1 cellular context compared by ENCODE assay signal in the genomic region with DNA sequence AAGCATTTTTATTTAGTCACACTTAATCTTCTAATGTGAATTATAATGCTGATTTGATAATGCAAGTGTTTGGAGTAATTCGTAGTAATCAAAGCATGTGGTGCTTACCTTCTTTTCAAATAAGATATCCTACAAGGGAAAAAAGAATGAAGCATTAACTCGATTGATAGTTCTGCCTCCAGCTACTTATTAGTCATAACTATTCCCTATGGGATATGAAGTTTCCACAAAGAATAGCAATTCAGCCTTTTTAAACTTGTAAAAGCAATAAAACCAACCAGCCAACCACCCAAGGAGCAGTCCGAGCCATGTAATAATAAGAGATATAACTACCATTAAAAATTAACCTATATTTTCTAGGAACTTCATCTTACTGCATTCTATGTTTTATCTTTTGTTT.
TF ChIP-seq lines count a peak whose summit lies in the region.

No MANE protein-coding gene starts in this region.

TF ChIP-seq in HepG2, 621 proteins besides CTCF, POLR2A, EP300 and RAD21:
- TF ChIP-seq, protein P1, sequence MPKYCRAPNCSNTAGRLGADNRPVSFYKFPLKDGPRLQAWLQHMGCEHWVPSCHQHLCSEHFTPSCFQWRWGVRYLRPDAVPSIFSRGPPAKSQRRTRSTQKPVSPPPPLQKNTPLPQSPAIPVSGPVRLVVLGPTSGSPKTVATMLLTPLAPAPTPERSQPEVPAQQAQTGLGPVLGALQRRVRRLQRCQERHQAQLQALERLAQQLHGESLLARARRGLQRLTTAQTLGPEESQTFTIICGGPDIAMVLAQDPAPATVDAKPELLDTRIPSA (CRISPR knock-in tag; IDR thresholded peaks at IDR 0.05; ENCODE audit: borderline replicate concordance): no peak
- TF ChIP-seq SALL1 (CRISPR knock-in tag; IDR thresholded peaks at IDR 0.05) (no peak), YY1 (IDR thresholded peaks at IDR 0.05; ENCODE audit: insufficient read depth, insufficient replicate concordance, low read depth, low read length) (no peak), TEAD3 (CRISPR knock-in tag; optimal IDR thresholded peaks at IDR 0.05; ENCODE audit: borderline replicate concordance) (no peak), SYNCRIP (IDR thresholded peaks at IDR 0.05; ENCODE audit: insufficient read depth, low read depth, low read length) (no peak), ATRX (CRISPR knock-in tag; IDR thresholded peaks at IDR 0.05; ENCODE audit: borderline replicate concordance) (no peak), PRPF4 (IDR thresholded peaks at IDR 0.05; ENCODE audit: low read depth, low read length, poor library complexity, severe bottlenecking) (no peak), ZSCAN31 (CRISPR knock-in tag; IDR thresholded peaks at IDR 0.05; ENCODE audit: low read depth) (no peak), ZNF879 (CRISPR knock-in tag; IDR thresholded peaks at IDR 0.05) (no peak), ZNF121 (CRISPR knock-in tag; IDR thresholded peaks at IDR 0.05) (no peak), ZNF550 (CRISPR knock-in tag; IDR thresholded peaks at IDR 0.05; ENCODE audit: borderline replicate concordance) (no peak), ZC3H13 (CRISPR knock-in tag; IDR thresholded peaks at IDR 0.05) (no peak)
